9 cellular contexts compared by ENCODE assay signal in genomic region chr2:149371476-149371875, GRCh38.
"Had no signal": no experiment of that assay in that cellular context is flagged by ENCODE, and none has a peak within 500 bp of the region (broad histone marks: within the 10 kb centered on the region; RNA-seq: fewer than 3 reads in every experiment).

No MANE protein-coding gene starts in this region.

- DNase-seq: GM23248, GOT3, H7, H9, HCEC 1CT, HFFc6 had no signal

- H3K4me2 ChIP-seq: GM23338 had no signal

- H3K4me3 ChIP-seq: GM23248, GM23338, HAP-1 had no signal

- H3K27ac ChIP-seq: GM23248 had no signal

- ATAC-seq: GM23338, HCT116 had no signal

- H2AFZ ChIP-seq: GM23248, GM23338 had no signal

- H3K36me3 ChIP-seq: HAP-1 had no signal

- H3K9ac ChIP-seq: GM23248 had no signal

- H3K4me1 ChIP-seq: HAP-1 had no signal

- H3K9me3 ChIP-seq: HAP-1 had no signal
